In the genomic region with DNA sequence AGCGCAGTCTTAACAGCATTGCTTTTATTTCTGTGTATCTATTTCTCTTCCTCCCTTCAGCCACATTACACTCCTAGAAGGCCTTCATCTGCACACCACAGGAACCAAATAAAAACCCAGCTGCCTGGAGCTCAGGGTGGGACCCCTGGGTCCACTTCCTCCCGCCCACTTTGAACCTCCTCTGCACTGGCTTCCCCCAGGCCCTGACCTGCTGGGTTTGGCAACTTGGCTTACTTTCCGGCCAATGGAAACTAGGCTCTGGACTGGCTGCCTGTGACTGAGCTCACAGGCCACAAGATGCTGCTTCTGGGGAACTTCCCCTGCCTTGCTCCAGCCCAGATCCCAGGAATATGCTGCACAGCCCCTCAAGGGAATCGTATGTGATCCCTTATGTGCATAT, we compare ENCODE assay signal across 15 cellular contexts.
DNase-seq lines count a peak whose midpoint lies in the region; ATAC-seq and TF ChIP-seq lines count a peak whose summit lies in the region.
"Had no signal": no experiment of that assay in that cellular context is flagged by ENCODE, and none has a peak within 500 bp of the region (broad histone marks: within the 10 kb centered on the region; RNA-seq: fewer than 3 reads in every experiment).

No MANE protein-coding gene starts in this region.

- H3K4me1 ChIP-seq in H9 (ENCODE audit: insufficient read depth, low read length) (no peaks in the 10 kb centered on the region), upper lobe of right lung (no peaks in the 10 kb centered on the region)

- H3K4me3 Mint-ChIP-seq in H9 (no peak overlapping the region), chondrocyte (ENCODE audit: unreplicated experiment) (no peak overlapping the region), nephron progenitor cell (no peak overlapping the region)
- H3K4me3 Mint-ChIP-seq in activated T-cell treated with anti-CD3 and anti-CD28 coated beads, Interleukin-2, amount 50 U/mL, for 4 hours = no peak overlapping the region
- H3K4me3 Mint-ChIP-seq: CD4-positive, alpha-beta T cell had no signal

- intact Hi-C loops in upper lobe of right lung (cut with DNase I) = no loop called here

- no peaks in the 10 kb centered on the region for H3K79me1 ChIP-seq in H9 (ENCODE audit: insufficient read depth, low read depth, low read length, poor library complexity, severe bottlenecking)

- no peak overlapping the region for H3K56ac ChIP-seq in H9 (ENCODE audit: insufficient read length, low read depth, low read length)

- no peaks in the 10 kb centered on the region for H3K23me2 ChIP-seq in H9 (ENCODE audit: insufficient read length, low read depth, low read length, poor library complexity, severe bottlenecking)

- H3K9ac ChIP-seq in H9 (ENCODE audit: extremely low read depth, insufficient read length, low read length) = no peak overlapping the region
- H3K9ac ChIP-seq: BLaER1 treated with 17β-estradiol and CSF1 and Interleukin-3, amounts not matched to agents 10 nM and 100 nM had no signal

- peak; percentile 62 for ATAC-seq in upper lobe of right lung
- ATAC-seq in activated T-cell treated with anti-CD3 and anti-CD28 coated beads, Interleukin-2, amount 50 U/mL, for 4 hours = no peak
- ATAC-seq in GM19397 (IDR thresholded peaks at IDR 0.05; ENCODE audit: unreplicated experiment) = no peak

- no peak overlapping the region for H2BK5ac ChIP-seq in H9 (ENCODE audit: insufficient read length, low read length)

- no peak overlapping the region for H2BK12ac ChIP-seq in H9 (ENCODE audit: insufficient read length, low read depth, low read length)

- H3K4ac ChIP-seq in H9 (ENCODE audit: low read depth, low read length) = no peak overlapping the region

- no peak overlapping the region for H2AFZ ChIP-seq in H9 (ENCODE audit: low read length)

- WGBS in H9 (ENCODE audit: extremely low coverage, insufficient read length, low lambda C conversion rate) = no CpG with 5 or more reads among the region's 4 CpGs

- no peaks in the 10 kb centered on the region for H3K36me3 ChIP-seq in upper lobe of right lung
- H3K36me3 ChIP-seq: BLaER1 treated with 17β-estradiol and CSF1 and Interleukin-3, amounts not matched to agents 10 nM and 100 nM had no signal

- no peaks in the 10 kb centered on the region for H3K9me3 Mint-ChIP-seq in H9
- no peaks in the 10 kb centered on the region for H3K9me3 Mint-ChIP-seq in chondrocyte (ENCODE audit: low read depth)
- no peaks in the 10 kb centered on the region for H3K9me3 Mint-ChIP-seq in nephron progenitor cell
- no peaks in the 10 kb centered on the region for H3K9me3 Mint-ChIP-seq in activated T-cell treated with anti-CD3 and anti-CD28 coated beads, Interleukin-2, amount 50 U/mL, for 4 hours
- H3K9me3 Mint-ChIP-seq: CD4-positive, alpha-beta T cell had no signal

- H3K4me2 ChIP-seq in H9 (ENCODE audit: insufficient read depth, insufficient read length, low read length) = no peak overlapping the region
- H3K4me2 ChIP-seq: BLaER1 treated with 17β-estradiol and CSF1 and Interleukin-3, amounts not matched to agents 10 nM and 100 nM had no signal

- no peak overlapping the region for H2BK15ac ChIP-seq in H9 (ENCODE audit: low read depth, low read length)

- H2BK20ac ChIP-seq in H9 (ENCODE audit: low read depth, low read length, poor library complexity, severe bottlenecking) = no peak overlapping the region

- no peak overlapping the region for H3K18ac ChIP-seq in H9 (ENCODE audit: insufficient read length, low read depth, low read length)

- H3K27me3 ChIP-seq in H9 (ENCODE audit: insufficient read depth, low read length) = no peaks in the 10 kb centered on the region
- no peaks in the 10 kb centered on the region for H3K27me3 ChIP-seq in upper lobe of right lung
- H3K27me3 ChIP-seq: BLaER1 treated with 17β-estradiol and CSF1 and Interleukin-3, amounts not matched to agents 10 nM and 100 nM had no signal

- H3K4me1 Mint-ChIP-seq in H9 (no peaks in the 10 kb centered on the region), chondrocyte (ENCODE audit: low read depth) (peaks cover 6% of the 10 kb centered on the region), nephron progenitor cell (peaks cover 11% of the 10 kb centered on the region)
- H3K4me1 Mint-ChIP-seq in activated T-cell treated with anti-CD3 and anti-CD28 coated beads, Interleukin-2, amount 50 U/mL, for 4 hours (ENCODE audit: low read depth) = peaks cover 5% of the 10 kb centered on the region

- H4K20me1 ChIP-seq in H9 (ENCODE audit: control insufficient read depth, insufficient read depth, insufficient read length) = no peaks in the 10 kb centered on the region
- H4K20me1 ChIP-seq: BLaER1 treated with 17β-estradiol and CSF1 and Interleukin-3, amounts not matched to agents 10 nM and 100 nM had no signal

- no peak overlapping the region for H3K14ac ChIP-seq in H9 (ENCODE audit: insufficient read depth, low read length)

- H3K36me3 Mint-ChIP-seq in H9 (ENCODE audit: insufficient read depth in 1 of 3, low read depth in 3 of 3) (no peaks in the 10 kb centered on the region), chondrocyte (ENCODE audit: low read depth) (peaks cover 17% of the 10 kb centered on the region), nephron progenitor cell (ENCODE audit: low read depth) (no peaks in the 10 kb centered on the region)
- H3K36me3 Mint-ChIP-seq in activated T-cell treated with anti-CD3 and anti-CD28 coated beads, Interleukin-2, amount 50 U/mL, for 4 hours (ENCODE audit: insufficient read depth) = no peaks in the 10 kb centered on the region

- H3T11ph ChIP-seq in H9 (ENCODE audit: low read length) = no peak overlapping the region

- H3K27ac Mint-ChIP-seq in H9 = peak overlapping the region in 2 of 3 experiments; percentile 53 to 86; a peak in 2 of 7 replicates
- peak overlapping the region; percentile 33 for H3K27ac Mint-ChIP-seq in chondrocyte (ENCODE audit: unreplicated experiment)
- peak overlapping the region; percentile 46 for H3K27ac Mint-ChIP-seq in nephron progenitor cell
- H3K27ac Mint-ChIP-seq: CD4-positive, alpha-beta T cell had no signal

- H3K27me3 Mint-ChIP-seq in H9 (ENCODE audit: low read depth) (no peaks in the 10 kb centered on the region), chondrocyte (ENCODE audit: low read depth) (peaks cover 9% of the 10 kb centered on the region), nephron progenitor cell (ENCODE audit: low read depth, poor library complexity) (peaks cover 3% of the 10 kb centered on the region)
- H3K27me3 Mint-ChIP-seq in activated T-cell treated with anti-CD3 and anti-CD28 coated beads, Interleukin-2, amount 50 U/mL, for 4 hours (ENCODE audit: low read depth) = peaks cover 5% of the 10 kb centered on the region
- H3K27me3 Mint-ChIP-seq: CD4-positive, alpha-beta T cell had no signal

- no peak overlapping the region for H3K27ac ChIP-seq in H9 (ENCODE audit: insufficient read length, low read depth, low read length)
- H3K27ac ChIP-seq in upper lobe of right lung = no peak overlapping the region
- H3K27ac ChIP-seq: BLaER1 treated with 17β-estradiol and CSF1 and Interleukin-3, amounts not matched to agents 10 nM and 100 nM; HL-60 had no signal

- H3K23ac ChIP-seq in H9 (ENCODE audit: insufficient read length, low read depth, low read length) = no peak overlapping the region

- no peaks in the 10 kb centered on the region for H3K9me3 ChIP-seq in H9 (ENCODE audit: control insufficient read depth, low read depth, low read length)
- H3K9me3 ChIP-seq in upper lobe of right lung = no peaks in the 10 kb centered on the region
- H3K9me3 ChIP-seq: BLaER1 treated with 17β-estradiol and CSF1 and Interleukin-3, amounts not matched to agents 10 nM and 100 nM had no signal

- no peak overlapping the region for H3K4me3 ChIP-seq in upper lobe of right lung
- H3K4me3 ChIP-seq: BLaER1 treated with 17β-estradiol and CSF1 and Interleukin-3, amounts not matched to agents 10 nM and 100 nM had no signal

- no peak overlapping the region for H2BK120ac ChIP-seq in H9 (ENCODE audit: low read depth, low read length, poor library complexity, severe bottlenecking)

- TF ChIP-seq CTCF in H9 (conservative IDR thresholded peaks at IDR 0.05) (no peak), chondrocyte (IDR thresholded peaks at IDR 0.05) (no peak), nephron progenitor cell (IDR thresholded peaks at IDR 0.05) (no peak), upper lobe of right lung (IDR thresholded peaks at IDR 0.05) (no peak)

- H4K8ac ChIP-seq in H9 (replicated peaks; ENCODE audit: insufficient read length, low read depth, low read length) = no peak overlapping the region

- H3K79me2 ChIP-seq in H9 (ENCODE audit: insufficient read depth, low read length) = no peaks in the 10 kb centered on the region

- H2AK5ac ChIP-seq in H9 (ENCODE audit: insufficient read length, low read length) = no peak overlapping the region

- DNase-seq in H9 (no peak), chondrocyte (ENCODE audit: low spot score) (no peak), nephron progenitor cell (no peak), upper lobe of right lung (no peak), NCI-H2171 treated with DMSO at 0.1 percent for 48 hours (lab: John Stamatoyannopoulos, UW) (no peak)
- DNase-seq in activated T-cell treated with anti-CD3 and anti-CD28 coated beads, Interleukin-2, amount 50 U/mL, for 4 hours = no peak
- DNase-seq: ACHN; Calu3; CD4-positive, alpha-beta T cell; EL; GOT3; HCEC 1CT had no signal

- H4K91ac ChIP-seq in H9 (ENCODE audit: insufficient read length, low read depth, low read length) = no peak overlapping the region

- H4K5ac ChIP-seq in H9 (ENCODE audit: insufficient read length, low read depth, low read length) = no peak overlapping the region
